Comparison of ENCODE assay signal across 29 cellular contexts in the genomic region with DNA sequence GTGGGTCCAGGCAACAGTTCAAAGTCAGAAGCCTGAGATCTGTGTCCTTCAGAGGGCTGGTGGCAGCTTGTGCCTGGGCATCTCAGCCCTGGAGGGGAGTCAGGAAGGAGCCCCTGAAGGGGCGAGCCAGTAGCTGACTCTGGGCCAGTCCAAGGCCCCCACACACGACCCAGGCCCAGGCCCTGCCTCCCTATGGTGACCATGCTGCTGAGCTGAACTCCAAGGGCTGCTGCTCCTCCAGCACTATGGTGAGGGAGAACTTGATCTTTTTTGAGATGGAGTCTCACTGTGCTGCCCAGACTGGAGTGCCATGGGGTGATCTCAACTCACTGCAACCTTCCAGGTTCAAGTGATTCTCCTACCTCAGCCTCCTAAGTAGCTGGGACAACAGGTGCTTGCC. TPM values are rescaled to one million over a fixed set of nuclear protein-coding genes. Genes with fewer than 3 reads are reported as not detected.
A peak's percentile ranks its signal among the peaks of the same experiment; 100 is the strongest.
DNase-seq lines count a peak whose midpoint lies in the region; ATAC-seq and TF ChIP-seq lines count a peak whose summit lies in the region.
"Had no signal": no experiment of that assay in that cellular context is flagged by ENCODE, and none has a peak within 500 bp of the region (broad histone marks: within the 10 kb centered on the region; RNA-seq: fewer than 3 reads in every experiment).

No MANE protein-coding gene starts in this region.

- peaks cover 0 to 3% of the 10 kb centered on the region in 2 donors for H3K4me1 ChIP-seq in breast epithelium

- no peaks in the 10 kb centered on the region for H3K36me3 ChIP-seq in breast epithelium
- H3K36me3 ChIP-seq: BLaER1 had no signal

- H3K27ac ChIP-seq in breast epithelium, result peak overlapping the region in 1 of 2 donors; percentile 82
- H3K27ac ChIP-seq: 22Rv1, BLaER1, GM23248, KMS-11, PC-9 had no signal

- DNase-seq in MCF 10A (ENCODE audit: unreplicated experiment) (no peak), breast epithelium (ENCODE audit: low spot score in 2 of 2) (no peak), left lobe of liver (ENCODE audit: low spot score) (peak; percentile 33), Kasumi-1 (lab: John Stamatoyannopoulos, UW) (no peak), Ammon's horn (ENCODE audit: low spot score) (no peak)
- no peak for DNase-seq in stimulated activated CD4-positive, alpha-beta T cell treated with anti-CD3 and anti-CD28 coated beads, Interleukin-15, amount 100 ng/mL, for 24 hours
- DNase-seq: ACHN; CD4-positive, alpha-beta memory T cell; COR-L47; GM23248; H9; NCI-H1092; NCI-H1417 treated with DMSO at 0.1 percent for 48 hours; NCI-H1694 treated with DMSO at 0.1 percent for 48 hours; NCI-H2081; NCI-H2227 treated with DMSO at 0.1 percent for 48 hours; NCI-H526 treated with DMSO at 0.1 percent for 48 hours; PC-9; RPMI8226; SHP77 had no signal

- BruUV-seq in MCF 10A (replicated peaks; lab: Mats Ljungman, UMichigan), result no TSS peak

- H3K27me3 Mint-ChIP-seq in MCF 10A (ENCODE audit: insufficient read depth, unreplicated experiment), result no peaks in the 10 kb centered on the region
- no peaks in the 10 kb centered on the region for H3K27me3 Mint-ChIP-seq in dendritic cell treated with granulocyte-macrophage colony-stimulating factor and Interleukin-4, amounts not matched to agents 40 ng/mL and 50 ng/mL, for 4 days

- peak overlapping the region; percentile 44 for H3K27ac Mint-ChIP-seq in MCF 10A (ENCODE audit: low read depth, unreplicated experiment)
- peak overlapping the region; percentile 92 for H3K27ac Mint-ChIP-seq in dendritic cell treated with granulocyte-macrophage colony-stimulating factor and Interleukin-4, amounts not matched to agents 40 ng/mL and 50 ng/mL, for 4 days
- H3K27ac Mint-ChIP-seq: CD4-positive, alpha-beta memory T cell; H9 had no signal

- H3K4me3 Mint-ChIP-seq in MCF 10A (ENCODE audit: unreplicated experiment), result no peak overlapping the region
- no peak overlapping the region for H3K4me3 Mint-ChIP-seq in dendritic cell treated with granulocyte-macrophage colony-stimulating factor and Interleukin-4, amounts not matched to agents 40 ng/mL and 50 ng/mL, for 4 days
- H3K4me3 Mint-ChIP-seq: CD4-positive, alpha-beta memory T cell; H9 had no signal

- H3K27me3 ChIP-seq in breast epithelium, result no peaks in the 10 kb centered on the region
- H3K27me3 ChIP-seq: BLaER1 had no signal

- intact Hi-C loops in MCF 10A (cut with micrococcal nuclease) (no loop called here), breast epithelium (cut with DNase I; ENCODE audit: low total_unique reads) (no loop called here)
- intact Hi-C loops in dendritic cell treated with granulocyte-macrophage colony-stimulating factor and Interleukin-4, amounts not matched to agents 40 ng/mL and 50 ng/mL, for 4 days (cut with micrococcal nuclease), result no loop called here

- no peak overlapping the region for H3K4me3 ChIP-seq in breast epithelium
- H3K4me3 ChIP-seq: BLaER1, GM23248, PC-9 had no signal

- no peak for TF ChIP-seq CTCF in MCF 10A (IDR thresholded peaks at IDR 0.05; ENCODE audit: unreplicated experiment)
- no peak for TF ChIP-seq CTCF in breast epithelium (IDR thresholded peaks at IDR 0.05)

- no peak for TF ChIP-seq POLR2A in breast epithelium (IDR thresholded peaks at IDR 0.05)

- CTCF ChIA-PET in MCF 10A (lab: Yijun Ruan, JAX), result interaction anchor here (2.2 to 7.2 kb wide), 2 partner anchors 14 to 46 kb away, joined by 9 to 74 read pairs; no protein-coding TSS in a partner anchor

- no peaks in the 10 kb centered on the region for H3K36me3 Mint-ChIP-seq in MCF 10A (ENCODE audit: insufficient read depth, unreplicated experiment)
- H3K36me3 Mint-ChIP-seq in dendritic cell treated with granulocyte-macrophage colony-stimulating factor and Interleukin-4, amounts not matched to agents 40 ng/mL and 50 ng/mL, for 4 days (ENCODE audit: low read depth), result no peaks in the 10 kb centered on the region
- H3K36me3 Mint-ChIP-seq: CD4-positive, alpha-beta memory T cell had no signal

- no peaks in the 10 kb centered on the region for H3K4me1 Mint-ChIP-seq in MCF 10A (ENCODE audit: insufficient read depth, unreplicated experiment)
- H3K4me1 Mint-ChIP-seq in dendritic cell treated with granulocyte-macrophage colony-stimulating factor and Interleukin-4, amounts not matched to agents 40 ng/mL and 50 ng/mL, for 4 days (ENCODE audit: low read depth), result peaks cover 66% of the 10 kb centered on the region
- H3K4me1 Mint-ChIP-seq: CD4-positive, alpha-beta memory T cell had no signal

- ATAC-seq in left lobe of liver, result no peak

- POLR2A ChIA-PET in MCF 10A (lab: Yijun Ruan, JAX), result interaction anchor here (1.5 to 2.3 kb wide), 3 partner anchors 16 to 30 kb away, joined by 7 to 16 read pairs (median 10); a partner anchor contains a TSS

- H3K9me3 ChIP-seq in breast epithelium, result no peaks in the 10 kb centered on the region
- H3K9me3 ChIP-seq: BLaER1 had no signal

- no peaks in the 10 kb centered on the region for H3K9me3 Mint-ChIP-seq in MCF 10A (ENCODE audit: unreplicated experiment)
- H3K9me3 Mint-ChIP-seq in dendritic cell treated with granulocyte-macrophage colony-stimulating factor and Interleukin-4, amounts not matched to agents 40 ng/mL and 50 ng/mL, for 4 days, result no peaks in the 10 kb centered on the region
- H3K9me3 Mint-ChIP-seq: H9 had no signal

RNA-seq across cellular contexts. Expression of a gene that starts 15.2 kb away (rescaled TPM):
- 303 and 315 TPM in 2 replicates for total RNA-seq in MCF 10A (2022)
- 1,000 to 10,000 TPM in 1 of 3 donors, 100 to 1,000 TPM in 2; 498 to 1,982 (median 699) TPM for total RNA-seq in breast epithelium
- 1,478 TPM for total RNA-seq in left lobe of liver

RNA-seq across cellular contexts. Expression of a gene that starts 35.9 kb away (rescaled TPM):
- total RNA-seq in MCF 10A (2022) (not detected in 2 replicates), breast epithelium (not detected), left lobe of liver (not detected)
- total RNA-seq: CD4-positive, alpha-beta memory T cell; Daoy; G401; GM23248; H9; IMR-90; PC-9; SK-MEL-5 had no signal

RNA-seq across cellular contexts. Expression of a gene that starts 47.2 kb away (rescaled TPM):
- total RNA-seq in MCF 10A (2022) (not detected in 2 replicates), breast epithelium (1 to 10 TPM in 1 of 3 donors, not detected in 2; 2.3 TPM), left lobe of liver (not detected)
- total RNA-seq: CD4-positive, alpha-beta memory T cell; Daoy; G401; GM23248; H9; IMR-90; NCI-H460; PC-9; SK-MEL-5 had no signal
